In the genomic region with DNA sequence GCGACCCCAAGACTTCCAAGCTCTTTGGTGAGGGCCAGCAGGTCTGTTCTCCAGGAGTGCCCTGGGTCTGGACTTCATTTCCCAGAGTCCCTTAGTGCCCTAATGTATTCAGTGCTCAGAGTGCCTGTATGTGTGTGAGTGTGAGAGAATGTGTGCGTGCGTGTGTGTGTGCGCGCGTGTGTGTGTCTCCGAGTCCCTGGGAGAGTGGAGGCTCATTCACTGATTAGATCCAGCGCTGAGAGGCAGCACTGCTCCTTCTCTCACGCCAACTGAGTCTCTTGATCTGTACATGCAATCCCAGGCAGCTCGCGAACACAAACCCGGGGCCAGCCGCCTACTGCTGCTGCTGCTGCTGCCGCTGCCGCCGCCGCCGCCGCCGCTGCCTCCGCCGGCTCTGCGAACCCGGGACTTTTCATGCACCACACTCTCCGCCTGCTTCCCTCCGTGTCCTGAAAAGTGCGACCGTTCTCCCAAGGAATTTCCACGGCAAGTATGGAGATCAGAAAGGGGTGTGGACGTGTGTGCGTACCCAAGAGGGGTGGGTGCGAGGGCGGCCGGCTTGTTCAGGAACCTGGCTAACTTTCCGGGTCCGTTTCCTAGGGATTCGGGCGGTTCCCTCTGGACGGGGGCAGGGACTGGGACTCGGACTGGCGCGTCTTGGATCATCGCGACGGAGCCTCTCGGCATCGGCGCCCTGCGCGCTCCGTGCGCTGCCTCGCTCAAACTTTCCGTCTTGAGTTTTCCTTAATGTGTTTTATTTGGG, we compare ENCODE assay signal across 1 cellular context.
TF ChIP-seq lines count a peak whose summit lies in the region.

RNF220 (plus strand) TSS at position 215 of the 763 bp plus-strand sequence.

TF ChIP-seq in HepG2, 621 proteins besides CTCF, POLR2A, EP300 and RAD21 (continued from another document and continues in another):
- TF ChIP-seq ZBTB39 (CRISPR knock-in tag; IDR thresholded peaks at IDR 0.05) (peak; percentile 21; the same call in 1 of the 2 replicates), SMARCE1 (IDR thresholded peaks at IDR 0.05; ENCODE audit: borderline replicate concordance) (no peak), JDP2 (CRISPR knock-in tag; IDR thresholded peaks at IDR 0.05; ENCODE audit: borderline replicate concordance) (no peak), ZNF232 (CRISPR knock-in tag; IDR thresholded peaks at IDR 0.05; ENCODE audit: borderline replicate concordance) (peak; percentile 53; the same call in 1 of the 2 replicates), ZNF362 (CRISPR knock-in tag; IDR thresholded peaks at IDR 0.05; ENCODE audit: borderline replicate concordance) (no peak), WIZ (CRISPR knock-in tag; IDR thresholded peaks at IDR 0.05) (0 out of 2 replicates have a peak, but pooled peaks have one; percentile 51), TMF1 (CRISPR knock-in tag; IDR thresholded peaks at IDR 0.05; ENCODE audit: low read depth) (no peak), ZNF441 (CRISPR knock-in tag; IDR thresholded peaks at IDR 0.05; ENCODE audit: borderline replicate concordance) (no peak), ZNF788 (CRISPR knock-in tag; IDR thresholded peaks at IDR 0.05; ENCODE audit: borderline replicate concordance) (peak; percentile 79; the same call in 1 of the 2 replicates), THRA (CRISPR knock-in tag; IDR thresholded peaks at IDR 0.05; ENCODE audit: borderline replicate concordance) (no peak), SP140L (CRISPR knock-in tag; IDR thresholded peaks at IDR 0.05; ENCODE audit: borderline replicate concordance) (no peak), MED8 (CRISPR knock-in tag; IDR thresholded peaks at IDR 0.05; ENCODE audit: insufficient replicate concordance) (no peak), MTF2 (CRISPR knock-in tag; IDR thresholded peaks at IDR 0.05; ENCODE audit: borderline replicate concordance) (peak; percentile 62; the same call in 1 of the 2 replicates), ZNF768 (CRISPR knock-in tag; IDR thresholded peaks at IDR 0.05) (no peak), ZNF841 (CRISPR knock-in tag; IDR thresholded peaks at IDR 0.05; ENCODE audit: borderline replicate concordance) (no peak), TRIM24 (CRISPR knock-in tag; IDR thresholded peaks at IDR 0.05) (no peak), ATF1 (CRISPR knock-in tag; IDR thresholded peaks at IDR 0.05) (no peak), GABPA (IDR thresholded peaks at IDR 0.05; ENCODE audit: low read depth, low read length) (no peak), GABPA (CRISPR knock-in tag; IDR thresholded peaks at IDR 0.05; ENCODE audit: low read depth) (peak; percentile 53), ELF3 (CRISPR knock-in tag; IDR thresholded peaks at IDR 0.05) (0 out of 2 replicates have a peak, but pooled peaks have one; percentile 24), ZNF281 (CRISPR knock-in tag; IDR thresholded peaks at IDR 0.05; ENCODE audit: borderline replicate concordance) (no peak), ZNF746 (CRISPR knock-in tag; IDR thresholded peaks at IDR 0.05) (0 out of 2 replicates have a peak, but pooled peaks have one; percentile 29), RFX3 (CRISPR knock-in tag; IDR thresholded peaks at IDR 0.05) (no peak), TSC22D2 (CRISPR knock-in tag; IDR thresholded peaks at IDR 0.05; ENCODE audit: borderline replicate concordance) (no peak), HES4 (CRISPR knock-in tag; IDR thresholded peaks at IDR 0.05; ENCODE audit: borderline replicate concordance) (no peak), ONECUT2 (CRISPR knock-in tag; IDR thresholded peaks at IDR 0.05) (no peak), TFDP1 (CRISPR knock-in tag; IDR thresholded peaks at IDR 0.05; ENCODE audit: borderline replicate concordance) (peak; percentile 61), ZBTB38 (CRISPR knock-in tag; IDR thresholded peaks at IDR 0.05) (peak; percentile 90), IKZF4 (CRISPR knock-in tag; IDR thresholded peaks at IDR 0.05; ENCODE audit: borderline replicate concordance, low read depth, not compliant biosample characterization) (no peak), TAF1 (CRISPR knock-in tag; IDR thresholded peaks at IDR 0.05) (0 out of 2 replicates have a peak, but pooled peaks have one; percentile 54), YY1 (IDR thresholded peaks at IDR 0.05; ENCODE audit: insufficient read depth, insufficient replicate concordance, low read depth, low read length) (peak; percentile 20), ATF7-NPFF (CRISPR knock-in tag; IDR thresholded peaks at IDR 0.05; ENCODE audit: low read depth) (peak; percentile 80)
- TF ChIP-seq, protein P1, sequence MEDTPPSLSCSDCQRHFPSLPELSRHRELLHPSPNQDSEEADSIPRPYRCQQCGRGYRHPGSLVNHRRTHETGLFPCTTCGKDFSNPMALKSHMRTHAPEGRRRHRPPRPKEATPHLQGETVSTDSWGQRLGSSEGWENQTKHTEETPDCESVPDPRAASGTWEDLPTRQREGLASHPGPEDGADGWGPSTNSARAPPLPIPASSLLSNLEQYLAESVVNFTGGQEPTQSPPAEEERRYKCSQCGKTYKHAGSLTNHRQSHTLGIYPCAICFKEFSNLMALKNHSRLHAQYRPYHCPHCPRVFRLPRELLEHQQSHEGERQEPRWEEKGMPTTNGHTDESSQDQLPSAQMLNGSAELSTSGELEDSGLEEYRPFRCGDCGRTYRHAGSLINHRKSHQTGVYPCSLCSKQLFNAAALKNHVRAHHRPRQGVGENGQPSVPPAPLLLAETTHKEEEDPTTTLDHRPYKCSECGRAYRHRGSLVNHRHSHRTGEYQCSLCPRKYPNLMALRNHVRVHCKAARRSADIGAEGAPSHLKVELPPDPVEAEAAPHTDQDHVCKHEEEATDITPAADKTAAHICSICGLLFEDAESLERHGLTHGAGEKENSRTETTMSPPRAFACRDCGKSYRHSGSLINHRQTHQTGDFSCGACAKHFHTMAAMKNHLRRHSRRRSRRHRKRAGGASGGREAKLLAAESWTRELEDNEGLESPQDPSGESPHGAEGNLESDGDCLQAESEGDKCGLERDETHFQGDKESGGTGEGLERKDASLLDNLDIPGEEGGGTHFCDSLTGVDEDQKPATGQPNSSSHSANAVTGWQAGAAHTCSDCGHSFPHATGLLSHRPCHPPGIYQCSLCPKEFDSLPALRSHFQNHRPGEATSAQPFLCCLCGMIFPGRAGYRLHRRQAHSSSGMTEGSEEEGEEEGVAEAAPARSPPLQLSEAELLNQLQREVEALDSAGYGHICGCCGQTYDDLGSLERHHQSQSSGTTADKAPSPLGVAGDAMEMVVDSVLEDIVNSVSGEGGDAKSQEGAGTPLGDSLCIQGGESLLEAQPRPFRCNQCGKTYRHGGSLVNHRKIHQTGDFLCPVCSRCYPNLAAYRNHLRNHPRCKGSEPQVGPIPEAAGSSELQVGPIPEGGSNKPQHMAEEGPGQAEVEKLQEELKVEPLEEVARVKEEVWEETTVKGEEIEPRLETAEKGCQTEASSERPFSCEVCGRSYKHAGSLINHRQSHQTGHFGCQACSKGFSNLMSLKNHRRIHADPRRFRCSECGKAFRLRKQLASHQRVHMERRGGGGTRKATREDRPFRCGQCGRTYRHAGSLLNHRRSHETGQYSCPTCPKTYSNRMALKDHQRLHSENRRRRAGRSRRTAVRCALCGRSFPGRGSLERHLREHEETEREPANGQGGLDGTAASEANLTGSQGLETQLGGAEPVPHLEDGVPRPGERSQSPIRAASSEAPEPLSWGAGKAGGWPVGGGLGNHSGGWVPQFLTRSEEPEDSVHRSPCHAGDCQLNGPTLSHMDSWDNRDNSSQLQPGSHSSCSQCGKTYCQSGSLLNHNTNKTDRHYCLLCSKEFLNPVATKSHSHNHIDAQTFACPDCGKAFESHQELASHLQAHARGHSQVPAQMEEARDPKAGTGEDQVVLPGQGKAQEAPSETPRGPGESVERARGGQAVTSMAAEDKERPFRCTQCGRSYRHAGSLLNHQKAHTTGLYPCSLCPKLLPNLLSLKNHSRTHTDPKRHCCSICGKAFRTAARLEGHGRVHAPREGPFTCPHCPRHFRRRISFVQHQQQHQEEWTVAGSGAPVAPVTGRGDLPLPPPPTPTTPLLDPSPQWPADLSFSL (CRISPR knock-in tag; IDR thresholded peaks at IDR 0.05): peak; percentile 87
- TF ChIP-seq, protein P2, sequence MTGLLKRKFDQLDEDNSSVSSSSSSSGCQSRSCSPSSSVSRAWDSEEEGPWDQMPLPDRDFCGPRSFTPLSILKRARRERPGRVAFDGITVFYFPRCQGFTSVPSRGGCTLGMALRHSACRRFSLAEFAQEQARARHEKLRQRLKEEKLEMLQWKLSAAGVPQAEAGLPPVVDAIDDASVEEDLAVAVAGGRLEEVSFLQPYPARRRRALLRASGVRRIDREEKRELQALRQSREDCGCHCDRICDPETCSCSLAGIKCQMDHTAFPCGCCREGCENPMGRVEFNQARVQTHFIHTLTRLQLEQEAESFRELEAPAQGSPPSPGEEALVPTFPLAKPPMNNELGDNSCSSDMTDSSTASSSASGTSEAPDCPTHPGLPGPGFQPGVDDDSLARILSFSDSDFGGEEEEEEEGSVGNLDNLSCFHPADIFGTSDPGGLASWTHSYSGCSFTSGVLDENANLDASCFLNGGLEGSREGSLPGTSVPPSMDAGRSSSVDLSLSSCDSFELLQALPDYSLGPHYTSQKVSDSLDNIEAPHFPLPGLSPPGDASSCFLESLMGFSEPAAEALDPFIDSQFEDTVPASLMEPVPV (CRISPR knock-in tag; IDR thresholded peaks at IDR 0.05): no peak
